Comparison of ENCODE assay signal across 8 cellular contexts in the genomic region with DNA sequence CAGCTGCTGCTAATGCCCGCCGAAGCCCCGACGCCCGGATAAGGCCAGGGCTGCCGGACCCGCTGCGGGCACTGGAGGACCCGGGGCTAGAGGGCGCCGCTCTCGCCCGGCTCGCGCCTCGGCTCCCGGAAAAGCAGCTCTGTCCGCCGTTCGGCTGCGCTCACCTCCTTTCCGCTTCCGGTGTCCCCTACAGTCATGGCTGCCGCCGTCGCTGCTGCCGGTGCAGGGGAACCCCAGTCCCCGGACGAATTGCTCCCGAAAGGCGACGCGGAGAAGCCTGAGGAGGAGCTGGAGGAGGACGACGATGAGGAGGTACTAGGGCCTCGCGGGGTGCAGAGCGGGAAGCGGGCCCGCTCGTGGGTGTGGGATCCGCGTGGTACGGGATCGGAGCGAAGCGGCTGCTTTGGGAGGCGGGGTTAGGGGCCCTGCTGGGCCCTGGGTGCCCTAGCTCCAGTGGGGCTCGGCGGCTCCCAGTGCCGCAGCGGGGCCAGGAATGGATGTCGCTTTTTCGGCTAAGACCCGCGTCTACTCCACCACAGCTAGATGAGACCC. TPM values are rescaled to one million over a fixed set of nuclear protein-coding genes. Genes with fewer than 3 reads are reported as not detected.
DNase-seq lines count a peak whose midpoint lies in the region; ATAC-seq, FAIRE-seq and TF ChIP-seq lines count a peak whose summit lies in the region.

TSS of gene TOMM22 (plus strand) at position 174 of the 552 bp plus-strand sequence. CDS start at position 196, 22 bp downstream.

- H3K27ac Mint-ChIP-seq in Calu3 (ENCODE audit: unreplicated experiment): peak within 1 kb of the TSS; percentile 96

- no peaks in the 10 kb centered on the region for H3F3A ChIP-seq in OCI-LY1 (ENCODE audit: insufficient read depth, low read length)

- CTCF ChIA-PET in Calu3 (lab: Charles Lee) (interaction anchor here (0.6 to 1.7 kb wide), 13 partner anchors 12 to 838 kb away, joined by 3 to 17 read pairs (median 3); partner anchors contain the start of genes ANKRD54 and GTPBP1), endothelial cell of umbilical vein (lab: Charles Lee) (interaction anchor here (0.6 to 4.3 kb wide), 19 partner anchors 9 to 630 kb away, joined by 3 to 59 read pairs (median 5); partner anchors contain the start of genes GTPBP1 and JOSD1)

- TF ChIP-seq POLR2A in endothelial cell of umbilical vein (IDR thresholded peaks at IDR 0.05; ENCODE audit: low read depth, low read length): peak; percentile 65

- H3K9ac ChIP-seq in HUES48 (ENCODE audit: low read depth, low read length) (peak within 1 kb of the TSS; percentile 94), OCI-LY1 (ENCODE audit: low read length) (peak within 1 kb of the TSS; percentile 84), endothelial cell of umbilical vein (replicated peaks; ENCODE audit: extremely low read depth, insufficient read depth, low read length) (peak within 1 kb of the TSS; percentile 83)

- peaks cover 6% of the 10 kb centered on the region for H3K9me3 ChIP-seq in HUES48 (ENCODE audit: control insufficient read depth, insufficient read depth, low read length)
- no peaks in the 10 kb centered on the region for H3K9me3 ChIP-seq in OCI-LY1 (ENCODE audit: low read length)
- H3K9me3 ChIP-seq in endothelial cell of umbilical vein (replicated peaks; ENCODE audit: control insufficient read depth, insufficient read depth, low read length): no peaks in the 10 kb centered on the region

- H3K79me2 ChIP-seq in OCI-LY1 (ENCODE audit: insufficient read depth, low read length) (peaks cover 8% of the 10 kb centered on the region), endothelial cell of umbilical vein (ENCODE audit: control insufficient read depth, insufficient read depth, low read length) (peaks cover 17% of the 10 kb centered on the region)

- H3K9me2 ChIP-seq in OCI-LY1 (ENCODE audit: low read depth, low read length): no peaks in the 10 kb centered on the region

- TF ChIP-seq CTCF in Calu3 (IDR thresholded peaks at IDR 0.05; ENCODE audit: unreplicated experiment): peak; percentile 30
- TF ChIP-seq CTCF in OCI-LY1 (IDR thresholded peaks at IDR 0.05; ENCODE audit: low read length): peak; percentile 87
- peak; percentile 72 to 81 for TF ChIP-seq CTCF in endothelial cell of umbilical vein (IDR thresholded peaks at IDR 0.05; ENCODE audit: extremely low read depth in 1 of 2, insufficient read depth in 1 of 2, low read depth in 1 of 2, low read length in 2 of 2)

- peaks cover 54% of the 10 kb centered on the region for H3K36me3 Mint-ChIP-seq in Calu3 (ENCODE audit: insufficient read depth, unreplicated experiment)

- dilution Hi-C loops in endothelial cell of umbilical vein (cut with MboI; ENCODE audit: extremely low pct_ligation_motif_present, low sequenced_read_pairs): no loop called here

- peak within 1 kb of the TSS; percentile 97 for H3K4me3 ChIP-seq in HUES48 (ENCODE audit: low read depth, low read length)
- H3K4me3 ChIP-seq in OCI-LY1 (ENCODE audit: low read depth, low read length, poor library complexity, severe bottlenecking): peak within 1 kb of the TSS; percentile 84
- H3K4me3 ChIP-seq in endothelial cell of umbilical vein (replicated peaks in 1 of 3; ENCODE audit: insufficient read depth in 1 of 3, low read depth in 1 of 3, low read length in 3 of 3): peak within 1 kb of the TSS; percentile 86 to 98 (median 92)

- no peaks in the 10 kb centered on the region for H3K27me3 ChIP-seq in HUES48 (ENCODE audit: control insufficient read depth, insufficient read depth, low read length)
- no peaks in the 10 kb centered on the region for H3K27me3 ChIP-seq in OCI-LY1 (ENCODE audit: insufficient read depth, low read length)
- H3K27me3 ChIP-seq in endothelial cell of umbilical vein (ENCODE audit: control insufficient read depth in 2 of 2, insufficient read depth in 2 of 2, low read length in 2 of 2): no peaks in the 10 kb centered on the region

- H3K4me2 ChIP-seq in OCI-LY1 (ENCODE audit: low read length) (peak within 1 kb of the TSS; percentile 99), endothelial cell of umbilical vein (ENCODE audit: insufficient read depth, low read length) (peak within 1 kb of the TSS; percentile 80)

- H3K4me1 Mint-ChIP-seq in Calu3 (ENCODE audit: low read depth, unreplicated experiment): no peaks in the 10 kb centered on the region

- H4K20me1 ChIP-seq in OCI-LY1 (ENCODE audit: insufficient read depth, low read length) (no peaks in the 10 kb centered on the region), endothelial cell of umbilical vein (replicated peaks; ENCODE audit: control insufficient read depth, extremely low read depth, insufficient read depth, low read length) (no peaks in the 10 kb centered on the region)

- intact Hi-C loops in Calu3 (cut with micrococcal nuclease; ENCODE audit: unreplicated experiment) (loop anchor here (2.0 kb wide), 1 partner anchor 13 kb away; no protein-coding TSS in a partner anchor), endothelial cell of umbilical vein (cut with micrococcal nuclease) (loop anchor here (1.0 to 5.0 kb wide), 3 partner anchors 14 to 630 kb away; partner anchors contain the start of genes CBY1 and FAM227A)

- BruUV-seq in Calu3 (replicated peaks; lab: Mats Ljungman, UMichigan) (no TSS peak), endothelial cell of umbilical vein (replicated peaks; lab: Mats Ljungman, UMichigan) (no TSS peak)

- H3K9me3 Mint-ChIP-seq in Calu3 (ENCODE audit: low read depth, unreplicated experiment): peaks cover 3% of the 10 kb centered on the region

- H2AFZ ChIP-seq in OCI-LY1 (ENCODE audit: low read length): peak within 1 kb of the TSS; percentile 52
- H2AFZ ChIP-seq in endothelial cell of umbilical vein (ENCODE audit: low read depth, low read length): peak within 1 kb of the TSS; percentile 98

- peak; percentile 80 for ATAC-seq in GM21367 (IDR thresholded peaks at IDR 0.05; ENCODE audit: unreplicated experiment)

- peak; percentile 87 for FAIRE-seq in endothelial cell of umbilical vein (lab: Jason Lieb, UNC)

- no peaks in the 10 kb centered on the region for H3K4me1 ChIP-seq in HUES48 (ENCODE audit: control insufficient read depth, insufficient read depth, low read length)
- peaks cover 13% of the 10 kb centered on the region for H3K4me1 ChIP-seq in OCI-LY1 (ENCODE audit: insufficient read depth, low read length, severe bottlenecking)
- H3K4me1 ChIP-seq in endothelial cell of umbilical vein (ENCODE audit: control insufficient read depth, extremely low read depth, insufficient read depth, low read length): peaks cover 11% of the 10 kb centered on the region

- no peaks in the 10 kb centered on the region for H3K9me1 ChIP-seq in endothelial cell of umbilical vein (replicated peaks; ENCODE audit: control insufficient read depth, extremely low read depth, insufficient read depth, low read length)

- POLR2A ChIA-PET in endothelial cell of umbilical vein (lab: Charles Lee): interaction anchor here (0.5 to 1.1 kb wide), 6 partner anchors 14 to 694 kb away, joined by 3 to 4 read pairs (median 4); partner anchors contain the start of gene GTPBP1

- H3K4me3 Mint-ChIP-seq in Calu3 (ENCODE audit: low read depth, unreplicated experiment): peak within 1 kb of the TSS; percentile 100

- DNase-seq in Calu3 (peak; percentile 92), endothelial cell of umbilical vein (ENCODE audit: low read depth, low spot score) (peak; percentile 88), middle frontal gyrus (ENCODE audit: extremely low spot score, low spot score) (peak; percentile 82)
- peak; percentile 80 for DNase-seq in activated CD8-positive, alpha-beta memory T cell treated with anti-CD3 and anti-CD28 coated beads, Interleukin-2, amount 50 U/mL, for 4 hours
- peak; percentile 63 to 70 for DNase-seq in stimulated activated CD8-positive, alpha-beta memory T cell treated with anti-CD3 and anti-CD28 coated beads, Interleukin-4, amount 100 ng/mL, for 1 hour (ENCODE audit: low read depth in 2 of 2, low spot score in 1 of 2)

- no peaks in the 10 kb centered on the region for H3K27me3 Mint-ChIP-seq in Calu3 (ENCODE audit: unreplicated experiment)

- H3K27ac ChIP-seq in HUES48 (ENCODE audit: low read depth, low read length) (peak within 1 kb of the TSS; percentile 70), OCI-LY1 (ENCODE audit: low read depth, low read length, poor library complexity, severe bottlenecking) (no peak within 1 kb of the TSS), endothelial cell of umbilical vein (ENCODE audit: insufficient read depth, low read depth, low read length) (peak within 1 kb of the TSS; percentile 64)

- H3K36me3 ChIP-seq in HUES48 (ENCODE audit: control insufficient read depth, insufficient read depth, low read length): peaks cover 37% of the 10 kb centered on the region
- peaks cover 41% of the 10 kb centered on the region for H3K36me3 ChIP-seq in OCI-LY1 (ENCODE audit: insufficient read depth, low read length)
- peaks cover 5 to 17% of the 10 kb centered on the region in 2 experiments for H3K36me3 ChIP-seq in endothelial cell of umbilical vein (ENCODE audit: control insufficient read depth in 2 of 2, extremely low read depth in 1 of 2, insufficient read depth in 2 of 2, low read length in 2 of 2)

TF ChIP-seq in endothelial cell of umbilical vein, 7 proteins besides CTCF, POLR2A, EP300 and RAD21:
- TF ChIP-seq, protein P1, sequence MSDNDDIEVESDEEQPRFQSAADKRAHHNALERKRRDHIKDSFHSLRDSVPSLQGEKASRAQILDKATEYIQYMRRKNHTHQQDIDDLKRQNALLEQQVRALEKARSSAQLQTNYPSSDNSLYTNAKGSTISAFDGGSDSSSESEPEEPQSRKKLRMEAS (IDR thresholded peaks at IDR 0.05; ENCODE audit: insufficient read depth, insufficient read length): peak; percentile 43
- no peak for TF ChIP-seq JUN (IDR thresholded peaks at IDR 0.05; ENCODE audit: borderline replicate concordance, insufficient read depth, insufficient read length, low read depth)
- TF ChIP-seq GATA2 (IDR thresholded peaks at IDR 0.05; ENCODE audit: insufficient read depth, insufficient read length, low read depth, low read length): no peak
- peak; percentile 38 for TF ChIP-seq MYC (IDR thresholded peaks at IDR 0.05; ENCODE audit: low read depth, low read length)
- TF ChIP-seq FOS (IDR thresholded peaks at IDR 0.05; ENCODE audit: borderline replicate concordance, insufficient read depth, low read length): no peak
- peak; percentile 91 for TF ChIP-seq POLR2AphosphoS5 (IDR thresholded peaks at IDR 0.05; ENCODE audit: insufficient read depth, low read depth, low read length)
- TF ChIP-seq EZH2 (IDR thresholded peaks at IDR 0.05; ENCODE audit: borderline replicate concordance, low read depth, low read length, severe bottlenecking): no peak
TF ChIP-seq in endothelial cell of umbilical vein: peak in this region for 3.

RNA-seq across cellular contexts. Expression of gene TOMM22, which starts in this region (rescaled TPM):
- total RNA-seq in Calu3 (2022): 94.6 and 105 TPM in 2 replicates
- 98.6 and 98.8 TPM in 2 replicates for total RNA-seq in endothelial cell of umbilical vein
- polyA plus RNA-seq in endothelial cell of umbilical vein: 51.8 and 62.3 TPM in 2 replicates
- 45.5 and 48.2 TPM in 2 replicates for polyA plus RNA-seq in endothelial cell of umbilical vein (2011; cell fraction: cytosol; rRNA removed)
- polyA plus RNA-seq in endothelial cell of umbilical vein (2011; cell fraction: nucleus; rRNA removed): 16.7 and 24.4 TPM in 2 replicates
- 56.4 and 73.8 TPM in 2 replicates for polyA plus RNA-seq in endothelial cell of umbilical vein (2012)
- 41.3 and 48.4 TPM in 2 replicates for polyA minus RNA-seq in endothelial cell of umbilical vein
- 30.2 TPM for polyA minus RNA-seq in endothelial cell of umbilical vein (2011; cell fraction: cytosol; rRNA and poly(A)+ RNA removed)
- 9.2 and 10.0 TPM in 2 replicates for polyA minus RNA-seq in endothelial cell of umbilical vein (2011; cell fraction: nucleus; rRNA and poly(A)+ RNA removed)

Comparison
In these comparisons a context has a peak if more than half of its experiments do, and no peak if none do; other contexts are left out.
1. CTCF ChIP-seq: peak in every context shown above with its lines; median percentile 87 in OCI-LY1; 76 in endothelial cell of umbilical vein; 30 in Calu3.